ENCODE assay signal across 17 cellular contexts in genomic region chr6:39037707-39038106, GRCh38. TPM values are rescaled to one million over a fixed set of nuclear protein-coding genes. Genes with fewer than 3 reads are reported as not detected.
A peak's percentile ranks its signal among the peaks of the same experiment; 100 is the strongest.
DNase-seq lines count a peak whose midpoint lies in the region; ATAC-seq, FAIRE-seq and TF ChIP-seq lines count a peak whose summit lies in the region.
"Had no signal": no experiment of that assay in that cellular context is flagged by ENCODE, and none has a peak within 500 bp of the region (broad histone marks: within the 10 kb centered on the region; RNA-seq: fewer than 3 reads in every experiment).

No MANE protein-coding gene starts in this region.

- peaks cover 6% of the 10 kb centered on the region for H3K27me3 Mint-ChIP-seq in endothelial cell (ENCODE audit: unreplicated experiment)

- H3K36me3 Mint-ChIP-seq in endothelial cell (ENCODE audit: low read depth, unreplicated experiment): peaks cover 5% of the 10 kb centered on the region
- H3K36me3 Mint-ChIP-seq: CD4-positive, CD25-positive, alpha-beta regulatory T cell; T-cell had no signal

- no peak for ATAC-seq in HepG2
- ATAC-seq: A549, T-cell had no signal

- no peak overlapping the region for H2AFZ ChIP-seq in HepG2 (ENCODE audit: low read length)

- no peaks in the 10 kb centered on the region for H3K79me2 ChIP-seq in HepG2 (ENCODE audit: insufficient read depth, low read length)

- peak overlapping the region; percentile 92 for H3K27ac Mint-ChIP-seq in endothelial cell (ENCODE audit: unreplicated experiment)
- H3K27ac Mint-ChIP-seq: CD4-positive, CD25-positive, alpha-beta regulatory T cell; T-cell had no signal

- H3K4me3 ChIP-seq in BLaER1 treated with 17β-estradiol and CSF1 and Interleukin-3, amounts not matched to agents 10 nM and 100 nM: peak overlapping the region in 3 of 10 experiments; percentile 4 to 42 (median 22); a peak in 3 of 20 replicates
- H3K4me3 ChIP-seq in HepG2 (replicated peaks in 1 of 3; ENCODE audit: insufficient read depth in 1 of 3, low read depth in 2 of 3, low read length in 3 of 3): no peak overlapping the region
- H3K4me3 ChIP-seq: A549 had no signal

- H3K4me1 ChIP-seq in BLaER1 treated with 17β-estradiol and CSF1 and Interleukin-3, amounts not matched to agents 10 nM and 100 nM: peaks cover 31 to 52% (median 46%) of the 10 kb centered on the region in 10 experiments
- no peaks in the 10 kb centered on the region for H3K4me1 ChIP-seq in HepG2 (ENCODE audit: insufficient read depth, low read length)
- H3K4me1 ChIP-seq: A549 had no signal

- H3K9ac ChIP-seq in BLaER1 treated with 17β-estradiol and CSF1 and Interleukin-3, amounts not matched to agents 10 nM and 100 nM: peak overlapping the region in 2 of 11 experiments; percentile 11 to 18; a peak in 5 of 22 replicates
- no peak overlapping the region for H3K9ac ChIP-seq in HepG2 (ENCODE audit: insufficient read depth, low read depth, low read length)

- 0 out of 22 replicates have a peak, but pooled peaks cover 0 to 5% (median 0%) of the 10 kb centered on the region in 11 experiments for H4K20me1 ChIP-seq in BLaER1 treated with 17β-estradiol and CSF1 and Interleukin-3, amounts not matched to agents 10 nM and 100 nM
- H4K20me1 ChIP-seq in HepG2 (ENCODE audit: insufficient read depth, low read length): no peaks in the 10 kb centered on the region

- H3K27me3 ChIP-seq in BLaER1 treated with 17β-estradiol and CSF1 and Interleukin-3, amounts not matched to agents 10 nM and 100 nM: peaks cover 0 to 7% (median 0%) of the 10 kb centered on the region in 11 experiments; a peak in 2 of 22 replicates
- peaks cover 6 to 39% of the 10 kb centered on the region in 2 experiments for H3K27me3 ChIP-seq in HepG2 (ENCODE audit: control insufficient read depth in 1 of 2, insufficient read depth in 2 of 2, low read length in 2 of 2)

- TF ChIP-seq CTCF in endothelial cell (IDR thresholded peaks at IDR 0.05; ENCODE audit: unreplicated experiment): no peak
- TF ChIP-seq CTCF in HepG2 (CRISPR knock-in tag; IDR thresholded peaks at IDR 0.05): no peak

- no peaks in the 10 kb centered on the region for H3K36me3 ChIP-seq in BLaER1 treated with 17β-estradiol and CSF1 and Interleukin-3, amounts not matched to agents 10 nM and 100 nM
- no peaks in the 10 kb centered on the region for H3K36me3 ChIP-seq in HepG2 (replicated peaks in 1 of 2; ENCODE audit: control insufficient read depth in 1 of 2, insufficient read depth in 2 of 2, low read length in 2 of 2)

- FAIRE-seq in HepG2 (lab: Jason Lieb, UNC): no peak
- FAIRE-seq in frontal cortex (lab: Jason Lieb, UNC): no peak
- FAIRE-seq: A549 had no signal

- H3K9me3 Mint-ChIP-seq in endothelial cell (ENCODE audit: unreplicated experiment): no peaks in the 10 kb centered on the region
- H3K9me3 Mint-ChIP-seq: CD4-positive, CD25-positive, alpha-beta regulatory T cell; T-cell had no signal

- TF ChIP-seq EP300 in HepG2 (IDR thresholded peaks at IDR 0.05; ENCODE audit: low read depth in 2 of 2, low read length in 2 of 2) (no peak), HepG2 (CRISPR knock-in tag; IDR thresholded peaks at IDR 0.05; ENCODE audit: borderline replicate concordance) (no peak)

- peaks cover 0 to 5% (median 0%) of the 10 kb centered on the region in 11 experiments; a peak in 3 of 22 replicates for H3K9me3 ChIP-seq in BLaER1 treated with 17β-estradiol and CSF1 and Interleukin-3, amounts not matched to agents 10 nM and 100 nM (replicated peaks in 1 of 11)
- H3K9me3 ChIP-seq in HepG2 (ENCODE audit: low read length): no peaks in the 10 kb centered on the region
- H3K9me3 ChIP-seq: A549 had no signal

- WGBS in HepG2 (ENCODE audit: low lambda C conversion rate): 0% methylated on average over 6 of the region's 6 CpGs

- in situ Hi-C loops in HepG2 (cut with HindIII; ENCODE audit: extremely low pct_ligation_motif_present, low pct_unique_long_range_greater_than_20kb): no loop called here

- no peak overlapping the region for H3K4me3 Mint-ChIP-seq in endothelial cell (ENCODE audit: unreplicated experiment)
- H3K4me3 Mint-ChIP-seq: CD4-positive, CD25-positive, alpha-beta regulatory T cell; T-cell had no signal

- BruUV-seq in HepG2 (replicated peaks; lab: Mats Ljungman, UMichigan): no TSS peak

- POLR2A ChIA-PET in HepG2 (lab: Yijun Ruan, JAX): no interaction called here

- CTCF ChIA-PET in HepG2 (lab: Yijun Ruan, JAX; ENCODE audit: low intra/inter-chr PET ratio, low total read pairs): no interaction called here

- peak; percentile 36 for DNase-seq in NCI-H2196 (lab: John Stamatoyannopoulos, UW; ENCODE audit: unreplicated experiment)
- DNase-seq in NCI-H2196 treated with DMSO at 0.1 percent for 48 hours (lab: John Stamatoyannopoulos, UW; ENCODE audit: unreplicated experiment): no peak
- peak; percentile 44 for DNase-seq in NCI-H1694 treated with DMSO at 0.1 percent for 48 hours (lab: John Stamatoyannopoulos, UW)
- no peak for DNase-seq in endothelial cell (ENCODE audit: low spot score)
- no peak for DNase-seq in HepG2 (ENCODE audit: low spot score)
- no peak for DNase-seq in frontal cortex (ENCODE audit: low spot score in 2 of 2)
- no peak for DNase-seq in cortex of kidney (lab: John Stamatoyannopoulos, UW)
- DNase-seq: CD4-positive, CD25-positive, alpha-beta regulatory T cell; H7; NCI-H1436 treated with DMSO at 0.1 percent for 48 hours; NCI-H526; NK-92 treated with Interleukin-12 subunit alpha and Interleukin-12 subunit beta, amount 100 ng/mL, for 24 hours; T-cell had no signal

- H3K4me2 ChIP-seq in BLaER1 treated with 17β-estradiol and CSF1 and Interleukin-3, amounts not matched to agents 10 nM and 100 nM: peak overlapping the region; percentile 66 to 94 (median 85)
- H3K4me2 ChIP-seq in HepG2 (ENCODE audit: low read depth, low read length): no peak overlapping the region
- H3K4me2 ChIP-seq: A549 had no signal

- no peak for TF ChIP-seq POLR2A in HepG2 (IDR thresholded peaks at IDR 0.05; ENCODE audit: insufficient read depth in 1 of 2, low read depth in 2 of 2, low read length in 2 of 2)

- TF ChIP-seq RAD21 in HepG2 (CRISPR knock-in tag; IDR thresholded peaks at IDR 0.05): no peak

- H3K27ac ChIP-seq in BLaER1 treated with 17β-estradiol and CSF1 and Interleukin-3, amounts not matched to agents 10 nM and 100 nM: peak overlapping the region in 8 of 11 experiments; percentile 42 to 61 (median 49); a peak in 11 of 22 replicates
- no peak overlapping the region for H3K27ac ChIP-seq in HepG2 (ENCODE audit: extremely low read length, insufficient read depth, low read length)
- H3K27ac ChIP-seq: A549, RWPE1 had no signal

- intact Hi-C loops in HepG2 (cut with micrococcal nuclease; ENCODE audit: unreplicated experiment): loop anchor here (5.0 kb wide), 1 partner anchor 395 kb away; no protein-coding TSS in a partner anchor

- H3K4me1 Mint-ChIP-seq in endothelial cell (ENCODE audit: unreplicated experiment): peaks cover 39% of the 10 kb centered on the region
- H3K4me1 Mint-ChIP-seq: T-cell had no signal

TF ChIP-seq in HepG2, 621 proteins besides CTCF, POLR2A, EP300 and RAD21 (continues in another document):
- TF ChIP-seq NFIB (CRISPR knock-in tag; IDR thresholded peaks at IDR 0.05; ENCODE audit: borderline replicate concordance) (no peak), GFI1 (CRISPR knock-in tag; IDR thresholded peaks at IDR 0.05; ENCODE audit: borderline replicate concordance) (no peak)
- TF ChIP-seq, protein P1, sequence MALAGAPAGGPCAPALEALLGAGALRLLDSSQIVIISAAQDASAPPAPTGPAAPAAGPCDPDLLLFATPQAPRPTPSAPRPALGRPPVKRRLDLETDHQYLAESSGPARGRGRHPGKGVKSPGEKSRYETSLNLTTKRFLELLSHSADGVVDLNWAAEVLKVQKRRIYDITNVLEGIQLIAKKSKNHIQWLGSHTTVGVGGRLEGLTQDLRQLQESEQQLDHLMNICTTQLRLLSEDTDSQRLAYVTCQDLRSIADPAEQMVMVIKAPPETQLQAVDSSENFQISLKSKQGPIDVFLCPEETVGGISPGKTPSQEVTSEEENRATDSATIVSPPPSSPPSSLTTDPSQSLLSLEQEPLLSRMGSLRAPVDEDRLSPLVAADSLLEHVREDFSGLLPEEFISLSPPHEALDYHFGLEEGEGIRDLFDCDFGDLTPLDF (CRISPR knock-in tag; IDR thresholded peaks at IDR 0.05): no peak

RNA-seq across cellular contexts. Expression of gene GLP1R, which starts 10.9 kb away (rescaled TPM):
- 42.5 TPM for total RNA-seq in endothelial cell (ENCODE audit: unreplicated experiment)
- not detected in 2 replicates for total RNA-seq in HepG2 (2016; rRNA removed; fragmentation: Illumina TruSeq; extraction: Trizol)
- not detected in 2 replicates for total RNA-seq in HepG2 (2016; cell fraction: cytosol; rRNA removed; fragmentation: Illumina TruSeq; extraction: Trizol; ENCODE audit: low read depth)
- total RNA-seq in HepG2 (2016; cell fraction: insoluble cytoplasmic fraction; rRNA removed; fragmentation: Illumina TruSeq; extraction: Trizol): not detected in 2 replicates
- total RNA-seq in HepG2 (2016; cell fraction: membrane; rRNA removed; fragmentation: Illumina TruSeq; extraction: Trizol): not detected in 2 replicates
- not detected in 2 replicates for total RNA-seq in HepG2 (2016; cell fraction: nucleus; rRNA removed; fragmentation: Illumina TruSeq; extraction: Trizol)
- not detected in 2 replicates for polyA plus RNA-seq in HepG2 (2011; rRNA removed)
- polyA plus RNA-seq in HepG2 (2011; cell fraction: cytosol; rRNA removed): not detected in 2 replicates
- not detected in 2 replicates for polyA plus RNA-seq in HepG2 (2011; cell fraction: nucleus; rRNA removed)
- polyA plus RNA-seq in HepG2 (2012): not detected in 2 replicates
- not detected in 2 replicates for polyA plus RNA-seq in HepG2 (2016; cell fraction: cytosol; fragmentation: Illumina TruSeq; extraction: Trizol; ENCODE audit: low read depth)
- polyA plus RNA-seq in HepG2 (2016; cell fraction: insoluble cytoplasmic fraction; fragmentation: Illumina TruSeq; extraction: Trizol; ENCODE audit: low read depth): not detected in 2 replicates
- polyA plus RNA-seq in HepG2 (2016; cell fraction: membrane; fragmentation: Illumina TruSeq; extraction: Trizol; ENCODE audit: low read depth): not detected in 2 replicates
- polyA plus RNA-seq in HepG2 (2016; cell fraction: nucleus; fragmentation: Illumina TruSeq; extraction: Trizol; ENCODE audit: insufficient read depth, low read depth): not detected in 2 replicates
- polyA minus RNA-seq in HepG2 (2011; rRNA and poly(A)+ RNA removed; ENCODE audit: low replicate concordance): not detected in 2 replicates
- not detected in 2 replicates for polyA minus RNA-seq in HepG2 (2011; cell fraction: cytosol; rRNA and poly(A)+ RNA removed)
- polyA minus RNA-seq in HepG2 (2011; cell fraction: nucleus; rRNA and poly(A)+ RNA removed): not detected in 2 replicates
- 0.41 TPM for total RNA-seq in frontal cortex
- total RNA-seq: CD4-positive, CD25-positive, alpha-beta regulatory T cell; LHCN-M2 had no signal
- polyA plus RNA-seq: A549; CD4-positive, CD25-positive, alpha-beta regulatory T cell had no signal

Comparison
In these comparisons a context has a peak if more than half of its experiments do, and no peak if none do; other contexts are left out.
1. DNase-seq: peak in NCI-H2196 (single experiment) and NCI-H1694 treated with DMSO at 0.1 percent for 48 hours (single experiment); none in NCI-H2196 treated with DMSO at 0.1 percent for 48 hours (single experiment), endothelial cell (single experiment), HepG2 (single experiment), frontal cortex (0 of 2) and cortex of kidney (single experiment).
2. RNA of gene GLP1R, which starts 10.9 kb away (total RNA-seq): 42.5 TPM in endothelial cell (single experiment); 0.41 TPM in frontal cortex (single experiment) and not detected in HepG2; every median in the first group is over 10 times any median in the second.